ENCODE assay signal across 9 cellular contexts in genomic region chr22:21867528-21868266, GRCh38. TPM values are rescaled to one million over a fixed set of nuclear protein-coding genes. Genes with fewer than 3 reads are reported as not detected.
DNase-seq lines count a peak whose midpoint lies in the region; ATAC-seq, FAIRE-seq and TF ChIP-seq lines count a peak whose summit lies in the region.
"Had no signal": no experiment of that assay in that cellular context is flagged by ENCODE, and none has a peak within 500 bp of the region (broad histone marks: within the 10 kb centered on the region; RNA-seq: fewer than 3 reads in every experiment).

MAPK1 (minus strand) TSS chr22:21867645; CDS start chr22:21867440, 205 bp downstream.

- H3K36me3 Mint-ChIP-seq in central memory CD8-positive, alpha-beta T cell (ENCODE audit: insufficient read depth), result peaks cover 19% of the 10 kb centered on the region

- H3K4me3 ChIP-seq in AG04450 (ENCODE audit: low read depth, low read length) (peak within 1 kb of the TSS; percentile 90), keratinocyte (ENCODE audit: control insufficient read depth in 2 of 3, extremely low read depth in 1 of 3, insufficient read depth in 2 of 3, low read depth in 1 of 3, low read length in 3 of 3) (peak within 1 kb of the TSS; percentile 57 to 96 (median 94))

- POLR2A ChIA-PET in AG04450 (lab: Yijun Ruan, JAX), result interaction anchor here (1.0 kb wide), 1 partner anchor 11 kb away, joined by 3 read pairs; no protein-coding TSS in a partner anchor

- H3K79me2 ChIP-seq in keratinocyte (ENCODE audit: control insufficient read depth, insufficient read depth, low read length), result peaks cover 45% of the 10 kb centered on the region

- H2AFZ ChIP-seq in keratinocyte (ENCODE audit: control insufficient read depth, low read length), result peak within 1 kb of the TSS; percentile 94

- no peaks in the 10 kb centered on the region for H3K27me3 Mint-ChIP-seq in central memory CD8-positive, alpha-beta T cell

- H3K9me3 ChIP-seq in AG04450 (ENCODE audit: control insufficient read depth, insufficient read depth, low read length) (no peaks in the 10 kb centered on the region; the same call in 1 of the 2 replicates), keratinocyte (ENCODE audit: control insufficient read depth, low read depth, low read length) (no peaks in the 10 kb centered on the region)

- peak within 1 kb of the TSS; percentile 96 for H3K9ac ChIP-seq in keratinocyte (ENCODE audit: control insufficient read depth, extremely low read depth, insufficient read depth, low read length)

- peak within 1 kb of the TSS; percentile 95 for H3K27ac Mint-ChIP-seq in central memory CD8-positive, alpha-beta T cell (ENCODE audit: low read depth)

- H3K9me1 ChIP-seq in keratinocyte (ENCODE audit: control insufficient read depth, extremely low read depth, insufficient read depth, low read length), result peaks cover 2% of the 10 kb centered on the region

- H3K4me1 Mint-ChIP-seq in central memory CD8-positive, alpha-beta T cell, result peaks cover 43% of the 10 kb centered on the region

- H3K36me3 ChIP-seq in keratinocyte (ENCODE audit: control insufficient read depth in 2 of 2, extremely low read depth in 1 of 2, insufficient read depth in 2 of 2, low read length in 2 of 2), result no peaks in the 10 kb centered on the region

- H4K20me1 ChIP-seq in keratinocyte (ENCODE audit: control insufficient read depth, extremely low read depth, insufficient read depth, low read length), result peaks cover 19% of the 10 kb centered on the region

- peaks cover 14% of the 10 kb centered on the region for H3K4me1 ChIP-seq in keratinocyte (ENCODE audit: control insufficient read depth, extremely low read depth, insufficient read depth, low read length)

- peak; percentile 51 for FAIRE-seq in keratinocyte (lab: Jason Lieb, UNC)
- FAIRE-seq: TTC549 had no signal

- CTCF ChIA-PET in AG04450 (lab: Charles Lee), result interaction anchor here (0.6 kb wide), 1 partner anchor 48 kb away, joined by 3 read pairs; no protein-coding TSS in a partner anchor

- TF ChIP-seq CTCF in AG04450 (IDR thresholded peaks at IDR 0.05; ENCODE audit: low read depth, low read length) (peak; percentile 34), keratinocyte (optimal IDR thresholded peaks at IDR 0.05 in 1 of 3, IDR thresholded peaks at IDR 0.05 in 1 of 3, conservative IDR thresholded peaks at IDR 0.05 in 1 of 3; ENCODE audit: extremely low read depth in 1 of 3, insufficient read depth in 2 of 3, low read length in 3 of 3) (peak in 1 of 3 experiments; percentile 64)

- DNase-seq in AG04450 (ENCODE audit: low read depth, low spot score) (peak; percentile 33), NCI-H2227 treated with DMSO at 0.1 percent for 48 hours (lab: John Stamatoyannopoulos, UW) (peak; percentile 92), keratinocyte (ENCODE audit: low read depth, low spot score) (peak; percentile 45)
- DNase-seq in activated CD4-positive, CD25-positive, alpha-beta regulatory T cell treated with anti-CD3 and anti-CD28 coated beads, Interleukin-2, amount 50 U/mL, for 16 hours (ENCODE audit: low read depth, low spot score), result peak; percentile 85
- peak; percentile 90 to 92 for DNase-seq in central memory CD8-positive, alpha-beta T cell (ENCODE audit: low spot score in 2 of 2)
- peak; percentile 86 to 91 for DNase-seq in stimulated activated CD4-positive, alpha-beta T cell treated with anti-CD3 and anti-CD28 coated beads, Interleukin-15, amount 100 ng/mL, for 1 hour (ENCODE audit: low read depth in 1 of 2, low spot score in 1 of 2)

- no peaks in the 10 kb centered on the region for H3K27me3 ChIP-seq in AG04450 (ENCODE audit: control insufficient read depth, insufficient read depth, low read length)
- no peaks in the 10 kb centered on the region for H3K27me3 ChIP-seq in keratinocyte (ENCODE audit: control insufficient read depth, extremely low read depth, insufficient read depth, low read length)

- no peaks in the 10 kb centered on the region for H3K9me3 Mint-ChIP-seq in central memory CD8-positive, alpha-beta T cell

- ATAC-seq in GM18868 (IDR thresholded peaks at IDR 0.05; ENCODE audit: unreplicated experiment) (peak; percentile 83), HG03108 (IDR thresholded peaks at IDR 0.05; ENCODE audit: unreplicated experiment) (peak; percentile 71)
- ATAC-seq in central memory CD8-positive, alpha-beta T cell (replicated peaks; ENCODE audit: extremely low read depth, poor library complexity, severe bottlenecking), result peak; percentile 87

- peak within 1 kb of the TSS; percentile 39 for H3K27ac ChIP-seq in AG04450 (ENCODE audit: low read depth, low read length)
- H3K27ac ChIP-seq in keratinocyte (ENCODE audit: control insufficient read depth, insufficient read depth, low read length), result peak within 1 kb of the TSS; percentile 90

- H3K4me3 Mint-ChIP-seq in central memory CD8-positive, alpha-beta T cell, result peak within 1 kb of the TSS; percentile 96

- peak within 1 kb of the TSS; percentile 98 for H3K4me2 ChIP-seq in keratinocyte (ENCODE audit: control insufficient read depth, extremely low read depth, insufficient read depth, low read depth, low read length)

- dilution Hi-C loops in keratinocyte (cut with MboI; ENCODE audit: extremely low pct_ligation_motif_present, low sequenced_read_pairs), result no loop called here

RNA-seq across cellular contexts. Expression of gene MAPK1, which starts in this region (rescaled TPM):
- polyA plus RNA-seq in AG04450 (2011; rRNA removed) (152 and 154 TPM in 2 replicates), keratinocyte (106 to 136 TPM (median 117 TPM) in 3 replicates)
- 49.4 and 53.8 TPM in 2 replicates for polyA minus RNA-seq in AG04450 (2011; rRNA and poly(A)+ RNA removed)
- polyA plus RNA-seq in keratinocyte (2011; ENCODE audit: low read depth), result 41.7 TPM
- polyA plus RNA-seq in keratinocyte (2011; cell fraction: cytosol; rRNA removed), result 66.1 and 140 TPM in 2 replicates
- polyA plus RNA-seq in keratinocyte (2011; cell fraction: nucleus; rRNA removed), result 68.0 and 73.3 TPM in 2 replicates
- 44.3 and 71.7 TPM in 2 replicates for polyA plus RNA-seq in keratinocyte (2012; ENCODE audit: low replicate concordance)
- polyA minus RNA-seq in keratinocyte, result 95.4 to 117 TPM (median 112 TPM) in 3 replicates
- 31.1 TPM for polyA minus RNA-seq in keratinocyte (2011; cell fraction: cytosol; rRNA and poly(A)+ RNA removed)
- 22.8 and 44.6 TPM in 2 replicates for polyA minus RNA-seq in keratinocyte (2011; cell fraction: nucleus; rRNA and poly(A)+ RNA removed)

Comparison
In these comparisons a context has a peak if more than half of its experiments do, and no peak if none do; other contexts are left out.
1. Peak in every context shown above with its lines: DNase-seq, ATAC-seq, H3K4me3 ChIP-seq and H3K27ac ChIP-seq.
2. DNase-seq: peak in every context shown above with its lines; median percentile 92 in NCI-H2227 treated with DMSO at 0.1 percent for 48 hours; 91 in central memory CD8-positive, alpha-beta T cell; 88 in stimulated activated CD4-positive, alpha-beta T cell treated with anti-CD3 and anti-CD28 coated beads, Interleukin-15, amount 100 ng/mL, for 1 hour; 85 in activated CD4-positive, CD25-positive, alpha-beta regulatory T cell treated with anti-CD3 and anti-CD28 coated beads, Interleukin-2, amount 50 U/mL, for 16 hours; 45 in keratinocyte; 33 in AG04450.